In the genomic region with DNA sequence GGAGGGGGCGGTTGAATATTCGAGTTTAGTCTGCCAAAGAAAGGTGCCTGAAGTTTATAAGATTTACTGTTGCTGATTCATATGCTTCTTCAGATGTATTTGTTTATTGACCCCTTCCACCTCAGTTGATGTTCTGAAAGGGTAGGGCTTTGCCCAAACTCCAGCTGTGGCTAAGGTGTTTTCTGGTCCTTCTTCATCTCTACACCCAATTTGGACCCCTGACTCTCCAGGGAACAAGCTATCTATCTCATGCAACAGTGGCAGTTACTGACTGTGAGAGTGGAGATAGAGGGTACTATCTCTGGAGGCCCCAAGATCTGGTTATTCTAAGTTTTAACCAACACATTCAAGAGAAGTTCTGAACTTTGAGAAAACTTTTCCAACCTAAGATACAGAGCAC, we compare ENCODE assay signal across 1 cellular context.
TF ChIP-seq lines count a peak whose summit lies in the region.

No MANE protein-coding gene starts in this region.

TF ChIP-seq in K562, 482 proteins besides CTCF, POLR2A, EP300 and RAD21 (continued from another document and continues in another):
- TF ChIP-seq ELK3 (CRISPR knock-in tag; IDR thresholded peaks at IDR 0.05) (no peak), THRB (CRISPR knock-in tag; conservative IDR thresholded peaks at IDR 0.05) (no peak), SMARCC2 (IDR thresholded peaks at IDR 0.05; ENCODE audit: low read depth) (no peak), TBL1XR1 (IDR thresholded peaks at IDR 0.05; ENCODE audit: low read length in 2 of 2) (peak in 1 of 2 experiments; percentile 24; a peak in 1 of 4 replicates), BHLHE40 (IDR thresholded peaks at IDR 0.05; ENCODE audit: low read length) (no peak), SMAD2 (IDR thresholded peaks at IDR 0.05; ENCODE audit: low read depth, low read length) (no peak), ZNF347 (CRISPR knock-in tag; IDR thresholded peaks at IDR 0.05; ENCODE audit: low read depth) (no peak), MBD1 (CRISPR knock-in tag; IDR thresholded peaks at IDR 0.05) (no peak), CREM (IDR thresholded peaks at IDR 0.05; ENCODE audit: low read depth) (no peak), SLC30A9 (CRISPR knock-in tag; IDR thresholded peaks at IDR 0.05) (no peak), BRCA1 (IDR thresholded peaks at IDR 0.05) (no peak), BRCA1 (CRISPR knock-in tag; IDR thresholded peaks at IDR 0.05) (no peak), ZNF75A (CRISPR knock-in tag; IDR thresholded peaks at IDR 0.05) (no peak), JUN (IDR thresholded peaks at IDR 0.05; ENCODE audit: borderline replicate concordance, low read depth, low read length) (no peak), JUN (CRISPR knock-in tag; IDR thresholded peaks at IDR 0.05; ENCODE audit: borderline replicate concordance) (no peak), CXXC5 (CRISPR knock-in tag; IDR thresholded peaks at IDR 0.05) (0 out of 2 replicates have a peak, but pooled peaks have one; percentile 27), ZSCAN29 (IDR thresholded peaks at IDR 0.05) (no peak), ZBTB12 (CRISPR knock-in tag; IDR thresholded peaks at IDR 0.05) (no peak), RAD51 (IDR thresholded peaks at IDR 0.05; ENCODE audit: borderline replicate concordance, low read depth) (0 out of 2 replicates have a peak, but pooled peaks have one; percentile 14), NONO (IDR thresholded peaks at IDR 0.05; ENCODE audit: low read depth in 2 of 2, low read length in 1 of 2) (no peak), ZFPM2 (CRISPR knock-in tag; IDR thresholded peaks at IDR 0.05) (no peak), ZNF232 (CRISPR knock-in tag; IDR thresholded peaks at IDR 0.05) (no peak), ZMIZ1 (IDR thresholded peaks at IDR 0.05; ENCODE audit: low read depth in 2 of 2, low read length in 2 of 2) (peak in 1 of 2 experiments; percentile 41; a peak in 2 of 4 replicates), MEF2D (tag; conservative IDR thresholded peaks at IDR 0.05; ENCODE audit: low read depth) (no peak), ZBTB7A (IDR thresholded peaks at IDR 0.05; ENCODE audit: borderline replicate concordance, control insufficient read depth, low read depth, low read length) (no peak), NR4A1 (CRISPR knock-in tag; IDR thresholded peaks at IDR 0.05) (no peak), NR4A1 (tag; IDR thresholded peaks at IDR 0.05) (no peak), MCM3 (IDR thresholded peaks at IDR 0.05) (no peak), COPS2 (conservative IDR thresholded peaks at IDR 0.05) (no peak), HNRNPK (IDR thresholded peaks at IDR 0.05; ENCODE audit: low read depth, low read length, poor library complexity, severe bottlenecking) (no peak), HLTF (IDR thresholded peaks at IDR 0.05) (no peak), ID3 (CRISPR knock-in tag; IDR thresholded peaks at IDR 0.05) (no peak), ID3 (tag; IDR thresholded peaks at IDR 0.05) (no peak), RUNX1 (IDR thresholded peaks at IDR 0.05; ENCODE audit: low read depth) (no peak), ZBTB11 (CRISPR knock-in tag; IDR thresholded peaks at IDR 0.05) (no peak), CHCHD3 (CRISPR knock-in tag; IDR thresholded peaks at IDR 0.05) (no peak), E2F6 (IDR thresholded peaks at IDR 0.05; ENCODE audit: borderline replicate concordance in 1 of 2, extremely low read depth in 1 of 2, insufficient read depth in 1 of 2, insufficient read length in 1 of 2, low read depth in 1 of 2, low read length in 1 of 2, poor library complexity in 1 of 2, severe bottlenecking in 1 of 2) (no peak), RBM22 (IDR thresholded peaks at IDR 0.05; ENCODE audit: low read depth, low read length, poor library complexity, severe bottlenecking) (no peak), TEAD4 (IDR thresholded peaks at IDR 0.05; ENCODE audit: low read length) (peak; percentile 91), TEAD4 (CRISPR knock-in tag; IDR thresholded peaks at IDR 0.05; ENCODE audit: borderline replicate concordance) (no peak), ZEB2 (IDR thresholded peaks at IDR 0.05) (peak; percentile 21; the same call in 1 of the 2 replicates), ZC3H4 (CRISPR knock-in tag; IDR thresholded peaks at IDR 0.05; ENCODE audit: borderline replicate concordance) (no peak), KAT2B (IDR thresholded peaks at IDR 0.05; ENCODE audit: low read depth, low read length) (no peak), ZNF282 (CRISPR knock-in tag; IDR thresholded peaks at IDR 0.05) (no peak), XRCC4 (IDR thresholded peaks at IDR 0.05; ENCODE audit: extremely low read depth, insufficient read depth, insufficient read length) (no peak), SOX6 (IDR thresholded peaks at IDR 0.05) (peak; percentile 58)
- TF ChIP-seq, protein P1, sequence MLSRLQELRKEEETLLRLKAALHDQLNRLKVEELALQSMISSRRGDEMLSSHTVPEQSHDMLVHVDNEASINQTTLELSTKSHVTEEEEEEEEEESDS (CRISPR knock-in tag; IDR thresholded peaks at IDR 0.05) = no peak
- TF ChIP-seq, protein P2, sequence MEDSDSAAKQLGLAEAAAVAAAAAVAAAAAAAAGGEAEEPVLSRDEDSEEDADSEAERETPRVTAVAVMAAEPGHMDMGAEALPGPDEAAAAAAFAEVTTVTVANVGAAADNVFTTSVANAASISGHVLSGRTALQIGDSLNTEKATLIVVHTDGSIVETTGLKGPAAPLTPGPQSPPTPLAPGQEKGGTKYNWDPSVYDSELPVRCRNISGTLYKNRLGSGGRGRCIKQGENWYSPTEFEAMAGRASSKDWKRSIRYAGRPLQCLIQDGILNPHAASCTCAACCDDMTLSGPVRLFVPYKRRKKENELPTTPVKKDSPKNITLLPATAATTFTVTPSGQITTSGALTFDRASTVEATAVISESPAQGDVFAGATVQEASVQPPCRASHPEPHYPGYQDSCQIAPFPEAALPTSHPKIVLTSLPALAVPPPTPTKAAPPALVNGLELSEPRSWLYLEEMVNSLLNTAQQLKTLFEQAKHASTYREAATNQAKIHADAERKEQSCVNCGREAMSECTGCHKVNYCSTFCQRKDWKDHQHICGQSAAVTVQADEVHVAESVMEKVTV (CRISPR knock-in tag; IDR thresholded peaks at IDR 0.05) = no peak
- TF ChIP-seq, protein P3, sequence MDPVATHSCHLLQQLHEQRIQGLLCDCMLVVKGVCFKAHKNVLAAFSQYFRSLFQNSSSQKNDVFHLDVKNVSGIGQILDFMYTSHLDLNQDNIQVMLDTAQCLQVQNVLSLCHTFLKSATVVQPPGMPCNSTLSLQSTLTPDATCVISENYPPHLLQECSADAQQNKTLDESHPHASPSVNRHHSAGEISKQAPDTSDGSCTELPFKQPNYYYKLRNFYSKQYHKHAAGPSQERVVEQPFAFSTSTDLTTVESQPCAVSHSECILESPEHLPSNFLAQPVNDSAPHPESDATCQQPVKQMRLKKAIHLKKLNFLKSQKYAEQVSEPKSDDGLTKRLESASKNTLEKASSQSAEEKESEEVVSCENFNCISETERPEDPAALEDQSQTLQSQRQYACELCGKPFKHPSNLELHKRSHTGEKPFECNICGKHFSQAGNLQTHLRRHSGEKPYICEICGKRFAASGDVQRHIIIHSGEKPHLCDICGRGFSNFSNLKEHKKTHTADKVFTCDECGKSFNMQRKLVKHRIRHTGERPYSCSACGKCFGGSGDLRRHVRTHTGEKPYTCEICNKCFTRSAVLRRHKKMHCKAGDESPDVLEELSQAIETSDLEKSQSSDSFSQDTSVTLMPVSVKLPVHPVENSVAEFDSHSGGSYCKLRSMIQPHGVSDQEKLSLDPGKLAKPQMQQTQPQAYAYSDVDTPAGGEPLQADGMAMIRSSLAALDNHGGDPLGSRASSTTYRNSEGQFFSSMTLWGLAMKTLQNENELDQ (CRISPR knock-in tag; IDR thresholded peaks at IDR 0.05; ENCODE audit: borderline replicate concordance) = no peak
